16 cellular contexts compared by ENCODE assay signal in genomic region chr10:129601737-129602136, GRCh38.
DNase-seq lines count a peak whose midpoint lies in the region; ATAC-seq and TF ChIP-seq lines count a peak whose summit lies in the region.
"Had no signal": no experiment of that assay in that cellular context is flagged by ENCODE, and none has a peak within 500 bp of the region (broad histone marks: within the 10 kb centered on the region; RNA-seq: fewer than 3 reads in every experiment).

No MANE protein-coding gene starts in this region.

- peak overlapping the region; percentile 72 for H3K4me2 ChIP-seq in BLaER1
- H3K4me2 ChIP-seq: A549 had no signal

- no peak overlapping the region for H3K4me3 ChIP-seq in BLaER1
- peak overlapping the region; percentile 38 for H3K4me3 ChIP-seq in WERI-Rb-1 (ENCODE audit: low read depth, low read length)
- H3K4me3 ChIP-seq: A549, pancreas, tibial nerve had no signal

- TF ChIP-seq CTCF in WERI-Rb-1 (IDR thresholded peaks at IDR 0.05; ENCODE audit: low read depth, low read length): no peak

- H3K27ac ChIP-seq in BLaER1 (peak overlapping the region; percentile 46; the same call in 1 of the 2 replicates), WERI-Rb-1 (peak overlapping the region; percentile 84)
- H3K27ac ChIP-seq: A549, pancreas, tibial nerve, VCaP had no signal

- no peaks in the 10 kb centered on the region for H3K27me3 ChIP-seq in BLaER1
- H3K27me3 ChIP-seq in WERI-Rb-1 (ENCODE audit: insufficient read depth, low read depth, severe bottlenecking): no peaks in the 10 kb centered on the region
- H3K27me3 ChIP-seq: pancreas, tibial nerve had no signal

- H3K4me1 ChIP-seq in BLaER1: peaks cover 66% of the 10 kb centered on the region
- H3K4me1 ChIP-seq: A549 had no signal

- DNase-seq in WERI-Rb-1 (peak; percentile 71), G401 (ENCODE audit: low spot score) (no peak), SIG-M5 (lab: John Stamatoyannopoulos, UW) (no peak), putamen (ENCODE audit: low spot score) (no peak)
- no peak for DNase-seq in activated CD8-positive, alpha-beta memory T cell treated with anti-CD3 and anti-CD28 coated beads for 24 hours
- DNase-seq: CD4-positive, alpha-beta T cell; effector CD8-positive, alpha-beta T cell; left cardiac atrium; NCI-H2029; pancreas had no signal

- ATAC-seq in GM18870 (IDR thresholded peaks at IDR 0.05; ENCODE audit: unreplicated experiment) (peak; percentile 71), HG02798 (IDR thresholded peaks at IDR 0.05; ENCODE audit: poor library complexity, unreplicated experiment) (peak; percentile 42)
- ATAC-seq: A549, left cardiac atrium, pancreas had no signal

- H3K9me3 ChIP-seq in BLaER1: peaks cover 16% of the 10 kb centered on the region
- H3K9me3 ChIP-seq in WERI-Rb-1 (ENCODE audit: severe bottlenecking): peaks cover 2% of the 10 kb centered on the region
- H3K9me3 ChIP-seq: A549, pancreas, tibial nerve had no signal

- H4K20me1 ChIP-seq in BLaER1: no peaks in the 10 kb centered on the region

- H3K36me3 ChIP-seq in BLaER1 (peaks cover 23% of the 10 kb centered on the region), WERI-Rb-1 (no peaks in the 10 kb centered on the region)
- H3K36me3 ChIP-seq: pancreas, tibial nerve had no signal

- in situ Hi-C loops in G401 (cut with HindIII; ENCODE audit: low sequenced_read_pairs): no loop called here

- H3K9ac ChIP-seq in BLaER1: no peak overlapping the region
